ENCODE assay signal across 8 cellular contexts in the genomic region with DNA sequence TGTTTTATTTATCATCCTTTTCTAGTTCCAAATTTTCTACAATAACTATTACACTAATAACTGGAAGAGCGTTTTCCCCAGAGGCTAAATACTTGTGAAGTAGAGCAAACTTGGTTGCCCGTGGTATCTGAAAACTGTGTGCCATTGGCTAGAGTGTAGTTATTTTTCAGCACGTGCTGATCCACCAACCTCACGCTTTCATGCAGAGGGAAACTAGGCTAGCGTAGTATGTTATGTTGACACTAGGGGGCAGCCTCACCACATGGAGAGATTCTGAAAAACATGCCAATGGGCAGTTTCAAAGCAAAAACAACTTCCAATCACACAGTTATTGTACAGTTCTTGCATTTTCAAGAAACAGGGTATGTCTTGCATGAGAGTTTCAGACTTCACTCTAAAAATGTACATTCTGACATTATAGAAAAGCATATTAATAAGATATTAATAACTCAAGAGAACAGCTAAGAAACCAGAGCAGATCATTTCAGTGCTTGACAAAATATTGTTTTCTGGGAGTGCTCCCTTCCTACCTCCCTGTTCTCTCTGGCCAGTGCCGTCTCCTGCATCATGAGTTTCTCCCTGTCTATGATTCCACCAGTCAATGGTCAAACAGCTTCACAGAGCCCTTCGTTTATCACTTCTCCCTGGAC. TPM values are rescaled to one million over a fixed set of nuclear protein-coding genes. Genes with fewer than 3 reads are reported as not detected.
DNase-seq lines count a peak whose midpoint lies in the region; ATAC-seq, FAIRE-seq and TF ChIP-seq lines count a peak whose summit lies in the region.

No MANE protein-coding gene starts in this region.

- TF ChIP-seq CTCF in foreskin keratinocyte (conservative IDR thresholded peaks at IDR 0.05) (peak; percentile 93), omental fat pad (IDR thresholded peaks at IDR 0.05) (peak in 2 of 3 donors; percentile 62 to 80)

- DNase-seq in NCI-H524 (lab: John Stamatoyannopoulos, UW) = peak; percentile 59 to 71
- no peak for DNase-seq in NCI-H524 treated with DMSO at 0.1 percent for 48 hours (lab: John Stamatoyannopoulos, UW)
- DNase-seq in KBM-7 = peak; percentile 90
- peak; percentile 25 to 37 for DNase-seq in SHP77 (lab: John Stamatoyannopoulos, UW)
- peak in 1 of 2 donors; percentile 58 for DNase-seq in foreskin keratinocyte
- DNase-seq in omental fat pad (ENCODE audit: low spot score) = peak; percentile 54
- DNase-seq in urothelium cell line (ENCODE audit: low spot score) = peak; percentile 70

- H3K9me3 Mint-ChIP-seq in activated T-helper 17 cell treated with anti-CD3 and anti-CD28 coated beads, Interleukin-2, amount 50 U/mL, for 72 hours = no peaks in the 10 kb centered on the region

- in situ Hi-C loops in KBM-7 (cut with MboI; ENCODE audit: low pct_unique_long_range_greater_than_20kb, low sequenced_read_pairs) = no loop called here

- H3K36me3 Mint-ChIP-seq in activated T-helper 17 cell treated with anti-CD3 and anti-CD28 coated beads, Interleukin-2, amount 50 U/mL, for 72 hours (ENCODE audit: low read depth) = no peaks in the 10 kb centered on the region

- no peaks in the 10 kb centered on the region for H3K27me3 Mint-ChIP-seq in activated T-helper 17 cell treated with anti-CD3 and anti-CD28 coated beads, Interleukin-2, amount 50 U/mL, for 72 hours

- H3K4me1 Mint-ChIP-seq in activated T-helper 17 cell treated with anti-CD3 and anti-CD28 coated beads, Interleukin-2, amount 50 U/mL, for 72 hours = no peaks in the 10 kb centered on the region

- H3K4me3 Mint-ChIP-seq in activated T-helper 17 cell treated with anti-CD3 and anti-CD28 coated beads, Interleukin-2, amount 50 U/mL, for 72 hours = no peak overlapping the region

- no peak overlapping the region for H3K27ac ChIP-seq in foreskin keratinocyte

- no peak for FAIRE-seq in urothelium cell line (lab: Jason Lieb, UNC)

- no peaks in the 10 kb centered on the region for H3K4me1 ChIP-seq in foreskin keratinocyte

- no peaks in the 10 kb centered on the region for H3K27me3 ChIP-seq in foreskin keratinocyte

- no peak overlapping the region for H3K27ac Mint-ChIP-seq in activated T-helper 17 cell treated with anti-CD3 and anti-CD28 coated beads, Interleukin-2, amount 50 U/mL, for 72 hours

- ATAC-seq in activated T-helper 17 cell treated with anti-CD3 and anti-CD28 coated beads, Interleukin-2, amount 50 U/mL, for 72 hours (replicated peaks) = peak; percentile 69
- ATAC-seq in foreskin keratinocyte (peak; percentile 65), omental fat pad (ENCODE audit: low FRiP score) (peak; percentile 86)

RNA-seq across cellular contexts. Expression of gene SPATA12, which starts 39.7 kb away (rescaled TPM):
- total RNA-seq in activated T-helper 17 cell treated with anti-CD3 and anti-CD28 coated beads, Interleukin-2, amount 50 U/mL, for 72 hours = not detected
- total RNA-seq in foreskin keratinocyte = 0.03 TPM in 1 of 2 replicates, not detected in the other
- 0.02 and 0.04 TPM in 2 replicates for polyA plus RNA-seq in foreskin keratinocyte
- total RNA-seq in omental fat pad = not detected
